In the genomic region with DNA sequence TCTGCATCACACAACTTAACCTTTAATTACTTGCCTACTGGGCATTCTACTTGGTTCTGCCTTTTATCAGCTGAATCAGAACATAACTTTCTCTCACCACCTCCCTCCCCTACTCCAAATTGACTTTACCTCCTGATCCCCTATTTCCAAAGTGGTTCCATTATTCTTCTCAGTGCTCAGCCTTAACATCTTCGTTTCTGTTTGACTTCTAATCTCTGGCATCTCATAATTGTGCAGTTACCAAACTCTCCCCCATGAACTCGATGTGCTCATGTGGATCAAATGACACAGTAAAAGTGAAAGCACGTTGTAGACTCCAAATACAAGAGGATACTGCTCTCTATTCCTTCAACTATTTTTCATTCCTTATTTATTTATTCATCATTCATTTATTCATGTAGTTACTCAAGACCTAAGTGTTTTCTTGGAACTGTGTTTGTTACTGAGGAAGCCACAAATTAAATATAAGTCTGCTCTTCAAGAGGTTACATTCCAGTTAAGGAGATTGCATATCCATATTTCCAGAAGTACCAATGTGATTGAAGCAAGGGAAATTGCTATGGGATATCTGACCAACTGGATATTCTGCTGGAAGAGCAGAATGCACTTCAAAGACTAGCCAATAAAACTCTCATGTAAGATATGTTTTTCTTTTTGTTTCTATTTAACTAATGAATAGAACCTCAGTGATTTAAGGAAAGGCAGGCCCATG, we compare ENCODE assay signal across 1 cellular context.
TF ChIP-seq lines count a peak whose summit lies in the region.

No MANE protein-coding gene starts in this region.

TF ChIP-seq in IMR-90, 13 proteins besides CTCF, POLR2A, EP300 and RAD21 (continued from another document):
- TF ChIP-seq, protein P1, sequence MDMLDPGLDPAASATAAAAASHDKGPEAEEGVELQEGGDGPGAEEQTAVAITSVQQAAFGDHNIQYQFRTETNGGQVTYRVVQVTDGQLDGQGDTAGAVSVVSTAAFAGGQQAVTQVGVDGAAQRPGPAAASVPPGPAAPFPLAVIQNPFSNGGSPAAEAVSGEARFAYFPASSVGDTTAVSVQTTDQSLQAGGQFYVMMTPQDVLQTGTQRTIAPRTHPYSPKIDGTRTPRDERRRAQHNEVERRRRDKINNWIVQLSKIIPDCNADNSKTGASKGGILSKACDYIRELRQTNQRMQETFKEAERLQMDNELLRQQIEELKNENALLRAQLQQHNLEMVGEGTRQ (IDR thresholded peaks at IDR 0.05; ENCODE audit: low read depth, low read length) = no peak
- TF ChIP-seq NFE2L2 (IDR thresholded peaks at IDR 0.05; ENCODE audit: low read depth, low read length) = no peak
- TF ChIP-seq MXI1 (IDR thresholded peaks at IDR 0.05; ENCODE audit: borderline replicate concordance, low read depth, low read length) = no peak
